Comparison of ENCODE assay signal across 20 cellular contexts in the genomic region with DNA sequence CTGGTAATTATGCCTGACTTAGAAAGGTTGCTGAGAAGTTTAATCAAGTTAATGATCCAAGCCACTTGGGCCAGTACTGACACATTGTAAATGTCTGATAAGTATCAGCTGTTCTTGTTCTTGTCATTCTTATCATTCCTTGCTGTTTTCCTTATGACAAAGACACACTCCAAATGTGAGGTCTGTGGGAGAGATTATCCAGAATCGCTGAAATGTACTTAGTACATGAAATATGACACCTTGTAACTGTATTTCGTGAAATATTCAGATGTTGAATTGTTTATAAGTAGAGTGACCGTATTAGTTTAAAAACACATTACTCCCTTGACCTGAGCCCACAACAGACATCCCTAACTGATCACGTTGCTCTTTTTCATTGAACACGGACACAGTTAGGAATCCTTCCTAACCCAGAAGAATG. TPM values are rescaled to one million over a fixed set of nuclear protein-coding genes. Genes with fewer than 3 reads are reported as not detected.
DNase-seq lines count a peak whose midpoint lies in the region; ATAC-seq and TF ChIP-seq lines count a peak whose summit lies in the region.
"Had no signal": no experiment of that assay in that cellular context is flagged by ENCODE, and none has a peak within 500 bp of the region (broad histone marks: within the 10 kb centered on the region; RNA-seq: fewer than 3 reads in every experiment).

No MANE protein-coding gene starts in this region.

- H4K20me1 ChIP-seq in SK-N-SH (ENCODE audit: insufficient read depth) (no peaks in the 10 kb centered on the region), fibroblast of lung (ENCODE audit: control insufficient read depth, extremely low read depth, insufficient read depth, low read length) (no peaks in the 10 kb centered on the region)

- H2AFZ ChIP-seq in SK-N-SH (ENCODE audit: low read depth) (peak overlapping the region; percentile 51; the same call in 1 of the 2 replicates), fibroblast of lung (ENCODE audit: low read length) (no peak overlapping the region)

- H3K9me3 Mint-ChIP-seq in nephron progenitor cell = peaks cover 13% of the 10 kb centered on the region
- H3K9me3 Mint-ChIP-seq: activated CD4-positive, alpha-beta T cell treated with anti-CD3 and anti-CD28 coated beads, Interleukin-2, amount 10 ng/mL, durations not matched to agents 24 days and 14 days had no signal

- no peak overlapping the region for H3K4me3 Mint-ChIP-seq in nephron progenitor cell
- H3K4me3 Mint-ChIP-seq: activated CD4-positive, alpha-beta T cell treated with anti-CD3 and anti-CD28 coated beads, Interleukin-2, amount 10 ng/mL, durations not matched to agents 24 days and 14 days had no signal

- H3K27ac Mint-ChIP-seq in nephron progenitor cell = peak overlapping the region; percentile 68
- H3K27ac Mint-ChIP-seq: activated CD4-positive, alpha-beta T cell treated with anti-CD3 and anti-CD28 coated beads, Interleukin-2, amount 10 ng/mL, durations not matched to agents 24 days and 14 days had no signal

- no peak overlapping the region for H3K4me3 ChIP-seq in BJ (ENCODE audit: low read depth, low read length)
- no peak overlapping the region; a peak in 1 of 4 replicates for H3K4me3 ChIP-seq in SK-N-SH (ENCODE audit: low read depth in 2 of 2, low read length in 1 of 2)
- H3K4me3 ChIP-seq in fibroblast of lung (replicated peaks in 1 of 4; ENCODE audit: control extremely low read depth in 1 of 4, insufficient read depth in 1 of 4, low read depth in 3 of 4, low read length in 4 of 4) = no peak overlapping the region
- H3K4me3 ChIP-seq: body of pancreas, HAP-1, right atrium auricular region, SJCRH30, vagina had no signal

- H3K9ac ChIP-seq in SK-N-SH (no peak overlapping the region), fibroblast of lung (ENCODE audit: insufficient read depth, low read length) (no peak overlapping the region)

- H3K79me2 ChIP-seq in SK-N-SH (ENCODE audit: insufficient read depth) (no peaks in the 10 kb centered on the region), fibroblast of lung (ENCODE audit: control insufficient read depth, insufficient read depth, low read length) (no peaks in the 10 kb centered on the region)

- H3K27ac ChIP-seq in SK-N-SH (ENCODE audit: low read depth in 2 of 2, low read length in 1 of 2) (peak overlapping the region in 1 of 2 experiments; percentile 43; a peak in 1 of 4 replicates), fibroblast of lung (ENCODE audit: insufficient read depth, low read length) (no peak overlapping the region)
- H3K27ac ChIP-seq: body of pancreas, right atrium auricular region, SJCRH30, vagina had no signal

- peak; percentile 11 to 67; a peak in 3 of 4 replicates for TF ChIP-seq EP300 in SK-N-SH (IDR thresholded peaks at IDR 0.05; ENCODE audit: borderline replicate concordance in 1 of 2, low read depth in 1 of 2, low read length in 1 of 2)

- H3K4me1 ChIP-seq in SK-N-SH (ENCODE audit: control insufficient read depth in 1 of 2, insufficient read depth in 2 of 2, low read depth in 1 of 2, low read length in 1 of 2) (peaks cover 0 to 5% of the 10 kb centered on the region in 2 experiments; a peak in 1 of 4 replicates), fibroblast of lung (ENCODE audit: control insufficient read depth, extremely low read depth, insufficient read depth, low read length) (no peaks in the 10 kb centered on the region)
- H3K4me1 ChIP-seq: HAP-1, right atrium auricular region had no signal

- CTCF ChIA-PET in BJ (lab: Yijun Ruan, JAX) = interaction anchor here (0.9 to 3.3 kb wide), 5 partner anchors 9 to 336 kb away, joined by 3 to 18 read pairs (median 3); no protein-coding TSS in a partner anchor
- CTCF ChIA-PET in SK-N-SH (lab: Yijun Ruan, JAX) = interaction anchor here (1.0 to 2.9 kb wide), 4 partner anchors 9 to 165 kb away, joined by 3 to 18 read pairs (median 8); no protein-coding TSS in a partner anchor

- in situ Hi-C loops in GM13976 (cut with MboI; ENCODE audit: low sequenced_read_pairs, unreplicated experiment) = no loop called here

- TF ChIP-seq CTCF in BJ (IDR thresholded peaks at IDR 0.05; ENCODE audit: insufficient read depth, low read depth, low read length) (no peak), SK-N-SH (IDR thresholded peaks at IDR 0.05) (no peak), fibroblast of lung (conservative IDR thresholded peaks at IDR 0.05 in 1 of 2, IDR thresholded peaks at IDR 0.05 in 1 of 2; ENCODE audit: low read depth in 1 of 2, low read length in 2 of 2) (no peak), nephron progenitor cell (IDR thresholded peaks at IDR 0.05) (no peak), GM13976 (IDR thresholded peaks at IDR 0.05; ENCODE audit: borderline replicate concordance, control extremely low read depth, extremely low read depth, insufficient read depth, missing control alignments) (no peak)

- ATAC-seq in HG02840 (IDR thresholded peaks at IDR 0.05; ENCODE audit: low FRiP score, unreplicated experiment) = no peak
- ATAC-seq: body of pancreas, PC-3 had no signal

- peaks cover 30% of the 10 kb centered on the region for H3K27me3 Mint-ChIP-seq in nephron progenitor cell (ENCODE audit: low read depth, poor library complexity)

- no peaks in the 10 kb centered on the region for H3F3A ChIP-seq in SK-N-SH (replicated peaks; ENCODE audit: insufficient read depth)

- H3K9me3 ChIP-seq in SK-N-SH (no peaks in the 10 kb centered on the region), fibroblast of lung (ENCODE audit: control insufficient read depth, insufficient read depth, low read depth, low read length) (no peaks in the 10 kb centered on the region)
- H3K9me3 ChIP-seq: body of pancreas, HAP-1, right atrium auricular region, SJCRH30, vagina had no signal

- H3K4me1 Mint-ChIP-seq in nephron progenitor cell = peaks cover 20% of the 10 kb centered on the region
- H3K4me1 Mint-ChIP-seq: activated CD4-positive, alpha-beta T cell treated with anti-CD3 and anti-CD28 coated beads, Interleukin-2, amount 10 ng/mL, durations not matched to agents 24 days and 14 days had no signal

- no peak overlapping the region for H3K4me2 ChIP-seq in SK-N-SH
- H3K4me2 ChIP-seq in fibroblast of lung (ENCODE audit: extremely low read depth, insufficient read depth, low read length) = no peak overlapping the region

- DNase-seq in BJ (ENCODE audit: low read depth) = peak; percentile 85
- no peak for DNase-seq in SK-N-SH
- DNase-seq in fibroblast of lung (ENCODE audit: low read depth in 2 of 2) = peak; percentile 79 to 88
- no peak for DNase-seq in nephron progenitor cell
- DNase-seq in A172 (ENCODE audit: low spot score) = no peak
- DNase-seq in NCI-H526 treated with DMSO at 0.1 percent for 48 hours (lab: John Stamatoyannopoulos, UW) = no peak
- no peak for DNase-seq in GM13976 (ENCODE audit: low spot score)
- DNase-seq: activated CD4-positive, alpha-beta T cell treated with anti-CD3 and anti-CD28 coated beads, Interleukin-2, amount 10 ng/mL, durations not matched to agents 24 days and 14 days; activated naive CD4-positive, alpha-beta T cell; body of pancreas; NCI-H2081 treated with DMSO at 0.1 percent for 48 hours; NCI-H526; PC-3; SJCRH30; stimulated activated CD4-positive, alpha-beta T cell treated with anti-CD3 and anti-CD28 coated beads, Interleukin-1b, Interleukin-23, amount 100 ng/mL, for 48 hours had no signal

- H3K36me3 Mint-ChIP-seq in nephron progenitor cell (ENCODE audit: low read depth) = no peaks in the 10 kb centered on the region

- 8% methylated on average over 5 of the region's 5 CpGs for WGBS in SK-N-SH (ENCODE audit: low lambda C conversion rate)

- H3K27me3 ChIP-seq in BJ (ENCODE audit: control insufficient read depth, insufficient read depth, low read length) = peaks cover 3% of the 10 kb centered on the region; the same call in 1 of the 2 replicates
- no peaks in the 10 kb centered on the region; the same call in 1 of the 2 replicates for H3K27me3 ChIP-seq in SK-N-SH (ENCODE audit: insufficient read depth)
- H3K27me3 ChIP-seq in fibroblast of lung (ENCODE audit: control insufficient read depth, insufficient read depth, low read length) = no peaks in the 10 kb centered on the region
- H3K27me3 ChIP-seq: body of pancreas, right atrium auricular region, SJCRH30, vagina had no signal

- no peak for TF ChIP-seq RAD21 in SK-N-SH (IDR thresholded peaks at IDR 0.05; ENCODE audit: low read length)

- H3K9me2 ChIP-seq in SK-N-SH = no peaks in the 10 kb centered on the region

- H3K36me3 ChIP-seq in BJ (ENCODE audit: control insufficient read depth, insufficient read depth, low read length) (no peaks in the 10 kb centered on the region), SK-N-SH (replicated peaks in 1 of 2; ENCODE audit: control insufficient read depth in 1 of 2, insufficient read depth in 2 of 2, low read length in 1 of 2) (no peaks in the 10 kb centered on the region), fibroblast of lung (ENCODE audit: control insufficient read depth, insufficient read depth, low read length) (no peaks in the 10 kb centered on the region)
- H3K36me3 ChIP-seq: HAP-1, right atrium auricular region, SJCRH30, vagina had no signal

- POLR2A ChIA-PET in BJ (lab: Charles Lee) (interaction anchor here (0.6 to 1.5 kb wide), 4 partner anchors 10 to 195 kb away, joined by 3 to 13 read pairs (median 4); partner anchors contain the start of gene DHRS3), SK-N-SH (lab: Yijun Ruan, JAX) (no interaction called here)

TF ChIP-seq in SK-N-SH, 30 proteins besides CTCF, POLR2A, EP300 and RAD21 (continues in another document):
- TF ChIP-seq FOSL2 (IDR thresholded peaks at IDR 0.05; ENCODE audit: borderline replicate concordance, low read depth) (no peak), MXI1 (IDR thresholded peaks at IDR 0.05; ENCODE audit: low read depth, low read length) (no peak), EZH2phosphoT487 (IDR thresholded peaks at IDR 0.05; ENCODE audit: borderline replicate concordance, low read depth) (no peak), SMC3 (IDR thresholded peaks at IDR 0.05; ENCODE audit: low read depth, low read length) (no peak)

RNA-seq across cellular contexts. Expression of gene AADACL4, which starts 6.1 kb away (rescaled TPM):
- polyA plus RNA-seq in BJ (2011; rRNA removed) (0.20 and 0.21 TPM in 2 replicates), SK-N-SH (2012; rRNA removed) (0.32 and 0.59 TPM in 2 replicates), fibroblast of lung (not detected in 2 replicates)
- not detected in 2 replicates for polyA minus RNA-seq in BJ (2011; rRNA and poly(A)+ RNA removed)
- 0.21 and 0.23 TPM in 2 replicates for polyA plus RNA-seq in SK-N-SH (2012; cell fraction: cytosol; rRNA removed)
- 2.5 TPM in 2 replicates for polyA plus RNA-seq in SK-N-SH (2012; cell fraction: nucleus; rRNA removed)
- not detected in 2 replicates for total RNA-seq in fibroblast of lung
- polyA plus RNA-seq in fibroblast of lung (2012) = not detected in 2 replicates
- polyA minus RNA-seq in fibroblast of lung (ENCODE audit: low replicate concordance) = not detected in 2 replicates
- not detected in 2 replicates for total RNA-seq in A172 (2014; rRNA removed; shearing (Covaris generic))
- total RNA-seq: activated CD4-positive, alpha-beta T cell treated with anti-CD3 and anti-CD28 coated beads, Interleukin-2, amount 10 ng/mL, durations not matched to agents 24 days and 14 days; body of pancreas; PC-3; right atrium auricular region; SJCRH30; subcutaneous adipose tissue; vagina had no signal

RNA-seq across cellular contexts. Expression of gene DHRS3, which starts 32.0 kb away (rescaled TPM):
- 188 and 224 TPM in 2 replicates for polyA plus RNA-seq in BJ (2011; rRNA removed)
- polyA minus RNA-seq in BJ (2011; rRNA and poly(A)+ RNA removed) = 379 and 720 TPM in 2 replicates
- polyA plus RNA-seq in SK-N-SH (2012; rRNA removed) = 29.6 and 44.8 TPM in 2 replicates
- polyA plus RNA-seq in SK-N-SH (2012; cell fraction: cytosol; rRNA removed) = 17.6 and 26.3 TPM in 2 replicates
- 41.9 and 43.1 TPM in 2 replicates for polyA plus RNA-seq in SK-N-SH (2012; cell fraction: nucleus; rRNA removed)
- 36.8 and 68.1 TPM in 2 replicates for total RNA-seq in fibroblast of lung
- polyA plus RNA-seq in fibroblast of lung = 8.4 and 14.1 TPM in 2 replicates
- 10.3 and 18.9 TPM in 2 replicates for polyA plus RNA-seq in fibroblast of lung (2012)
- 36.6 and 44.0 TPM in 2 replicates for polyA minus RNA-seq in fibroblast of lung (ENCODE audit: low replicate concordance)
- not detected in 2 replicates for total RNA-seq in A172 (2014; rRNA removed; shearing (Covaris generic))

Comparison
In these comparisons a context has a peak if more than half of its experiments do, and no peak if none do; other contexts are left out.
1. DNase-seq: peak in BJ (single experiment) and fibroblast of lung (2 of 2); none in SK-N-SH (single experiment), nephron progenitor cell (single experiment), A172 (single experiment), NCI-H526 treated with DMSO at 0.1 percent for 48 hours (single experiment) and GM13976 (single experiment).